In the genomic region with DNA sequence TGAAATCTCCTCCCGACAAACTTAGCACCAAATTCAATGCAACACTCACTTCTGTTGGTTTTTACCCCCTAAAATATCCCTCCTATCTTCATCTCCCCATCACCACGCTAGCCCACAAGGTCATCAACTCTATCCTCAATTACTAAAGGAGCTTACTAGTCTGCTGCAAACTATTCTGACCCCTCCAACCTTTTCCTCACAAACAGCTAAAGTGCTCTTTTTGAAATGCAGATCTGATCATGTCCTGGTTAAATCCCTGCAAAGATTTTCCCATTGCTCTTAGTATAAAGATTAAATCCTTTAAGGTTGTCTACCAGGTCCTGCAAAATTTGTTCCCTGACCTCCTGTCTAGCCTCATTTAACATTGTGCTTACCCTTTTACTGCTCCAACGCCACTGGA, we compare ENCODE assay signal across 23 cellular contexts.
"Had no signal": no experiment of that assay in that cellular context is flagged by ENCODE, and none has a peak within 500 bp of the region (broad histone marks: within the 10 kb centered on the region; RNA-seq: fewer than 3 reads in every experiment).

No MANE protein-coding gene starts in this region.

- DNase-seq: Kasumi-1; MV-4-11; NCI-H1048; NCI-H146; NCI-H1694 treated with DMSO at 0.1 percent for 48 hours; NCI-H1930; NCI-H2081; NCI-H2107; NCI-H2227 treated with DMSO at 0.1 percent for 48 hours; NCI-H524; NCI-H526 treated with DMSO at 0.1 percent for 48 hours; NCI-H748 treated with DMSO at 0.1 percent for 48 hours; NK-92 treated with Interleukin-12 subunit alpha and Interleukin-12 subunit beta, amount 100 ng/mL, for 24 hours; PC-3; SHP77; SK-N-SH; SW 1271; T-cell had no signal

- H3K27ac Mint-ChIP-seq: IgD-negative memory B cell, T-cell had no signal

- H3K36me3 Mint-ChIP-seq: IgD-negative memory B cell, T-cell had no signal

- H3K9me3 Mint-ChIP-seq: IgD-negative memory B cell, T-cell had no signal

- H3K9me3 ChIP-seq: SK-N-SH had no signal

- H3K4me3 Mint-ChIP-seq: IgD-negative memory B cell, T-cell had no signal

- H3K4me3 ChIP-seq: K562 had no signal

- FAIRE-seq: K562 had no signal

- H3K4me2 ChIP-seq: KMS-11, SK-N-SH had no signal

- H3K27ac ChIP-seq: KMS-11, RWPE1 had no signal

- ATAC-seq: K562, Panc1, PC-3, T-cell had no signal

- H3K9ac ChIP-seq: KMS-11, SK-N-SH had no signal

- H3K4me1 Mint-ChIP-seq: T-cell had no signal
